In genomic region chr3:149214702-149215101, GRCh38 we compare ENCODE assay signal across 15 cellular contexts. TPM values are rescaled to one million over a fixed set of nuclear protein-coding genes. Genes with fewer than 3 reads are reported as not detected.
DNase-seq lines count a peak whose midpoint lies in the region; FAIRE-seq and TF ChIP-seq lines count a peak whose summit lies in the region.
"Had no signal": no experiment of that assay in that cellular context is flagged by ENCODE, and none has a peak within 500 bp of the region (broad histone marks: within the 10 kb centered on the region; RNA-seq: fewer than 3 reads in every experiment).

No MANE protein-coding gene starts in this region.

- no peaks in the 10 kb centered on the region for H3K79me1 ChIP-seq in H1 (ENCODE audit: low read depth, low read length)

- no peaks in the 10 kb centered on the region for H3K9me3 ChIP-seq in H1 (ENCODE audit: insufficient read depth in 2 of 2, low read depth in 1 of 2, low read length in 1 of 2)

- H3K36me3 ChIP-seq in H1 (ENCODE audit: control insufficient read depth in 2 of 4, insufficient read depth in 4 of 4, low read length in 3 of 4), result no peaks in the 10 kb centered on the region; a peak in 2 of 8 replicates

- H3K27me3 ChIP-seq in H1 (replicated peaks in 1 of 4; ENCODE audit: control insufficient read depth in 3 of 4, extremely low read depth in 1 of 4, insufficient read depth in 3 of 4, low read length in 3 of 4), result no peaks in the 10 kb centered on the region

- no peak overlapping the region for H3K23ac ChIP-seq in H1 (ENCODE audit: insufficient read length)

- H3K23me2 ChIP-seq in H1 (ENCODE audit: low read depth, low read length), result no peaks in the 10 kb centered on the region

- H3K4me1 ChIP-seq in H1 (replicated peaks in 1 of 4; ENCODE audit: control insufficient read depth in 3 of 4, insufficient read depth in 4 of 4, low read length in 3 of 4), result peaks cover 0 to 3% (median 0%) of the 10 kb centered on the region in 4 experiments; a peak in 1 of 7 replicates

- no peak overlapping the region for H3K18ac ChIP-seq in H1 (ENCODE audit: extremely low read depth, low read length)

- TF ChIP-seq CTCF in H1 (IDR thresholded peaks at IDR 0.05; ENCODE audit: control extremely low read depth in 1 of 3, insufficient read depth in 1 of 3, low read depth in 1 of 3, low read length in 3 of 3), result no peak

- no peak overlapping the region for H2BK20ac ChIP-seq in H1 (ENCODE audit: low read length)

- no peak overlapping the region for H4K91ac ChIP-seq in H1 (replicated peaks; ENCODE audit: insufficient read length, low read length)

- H2BK120ac ChIP-seq in H1 (replicated peaks; ENCODE audit: low read depth, low read length), result peak overlapping the region; percentile 70

- H3K9ac ChIP-seq in H1 (replicated peaks in 1 of 4; ENCODE audit: extremely low read depth in 1 of 4, low read depth in 3 of 4, low read length in 3 of 4), result no peak overlapping the region

- H2BK5ac ChIP-seq in H1 (ENCODE audit: low read depth, low read length), result no peak overlapping the region

- H2AK5ac ChIP-seq in H1 (ENCODE audit: low read depth, low read length), result no peak overlapping the region

- no peaks in the 10 kb centered on the region for H4K20me1 ChIP-seq in H1 (replicated peaks in 1 of 2; ENCODE audit: control insufficient read depth in 1 of 2, insufficient read depth in 2 of 2, low read length in 2 of 2)

- POLR2A ChIA-PET in H1 (lab: Charles Lee; ENCODE audit: partially characterized antibody), result no interaction called here

- 94% methylated on average over 1 of the region's 1 CpG; no CpG with 5 or more reads in 1 of the 2 experiments for WGBS in H1 (ENCODE audit: extremely low coverage in 1 of 2, insufficient coverage in 1 of 2, insufficient read length in 1 of 2, insufficient replicate concordance in 2 of 2, low coverage in 1 of 2, low lambda C conversion rate in 2 of 2, missing lambda C conversion rate in 1 of 2), 2 experiments

- TF ChIP-seq EP300 in H1 (IDR thresholded peaks at IDR 0.05; ENCODE audit: borderline replicate concordance in 1 of 2, low read depth in 2 of 2, low read length in 2 of 2), result no peak

- CTCF ChIA-PET in H1 (lab: Charles Lee; ENCODE audit: partially characterized antibody), result no interaction called here

- no peak overlapping the region for H2BK15ac ChIP-seq in H1 (ENCODE audit: low read length)

- no peak overlapping the region for H3K27ac ChIP-seq in H1 (ENCODE audit: low read depth, low read length)

- no peaks in the 10 kb centered on the region for H3K79me2 ChIP-seq in H1 (ENCODE audit: control insufficient read depth in 1 of 2, insufficient read depth in 2 of 2, low read length in 2 of 2)

- DNase-seq in NCI-H1417 (lab: John Stamatoyannopoulos, UW) (peak in 2 of 3 experiments; percentile 59 to 81), NCI-H1417 treated with DMSO at 0.1 percent for 48 hours (lab: John Stamatoyannopoulos, UW) (no peak), NCI-H1436 treated with DMSO at 0.1 percent for 48 hours (lab: John Stamatoyannopoulos, UW) (peak; percentile 29), H1 (ENCODE audit: low read depth in 1 of 2, low spot score in 2 of 2) (no peak), mucosa of gallbladder (ENCODE audit: low spot score) (peak; percentile 23), HUDEP-2 (lab: John Stamatoyannopoulos, UW; ENCODE audit: unreplicated experiment in 76 of 76) (no peak), kidney glomerular epithelial cell (lab: John Stamatoyannopoulos, UW) (no peak), NCI-H128 (lab: John Stamatoyannopoulos, UW; ENCODE audit: unreplicated experiment) (no peak)
- DNase-seq: 8988T, C1 segment of cervical spinal cord, DMS53, NCI-H345, NCI-H82 had no signal

- no peak overlapping the region for H3K14ac ChIP-seq in H1 (ENCODE audit: insufficient read length)

- TF ChIP-seq POLR2A in H1 (IDR thresholded peaks at IDR 0.05; ENCODE audit: control extremely low read depth in 1 of 2, low read depth in 2 of 2, low read length in 2 of 2), result no peak

- H4K5ac ChIP-seq in H1 (ENCODE audit: insufficient read length, low read depth, low read length), result no peak overlapping the region

- no peak for FAIRE-seq in H1 (lab: Jason Lieb, UNC)
- FAIRE-seq: GM12878, RCC 7860 had no signal

- H3K4me3 ChIP-seq in H1 (ENCODE audit: extremely low read depth in 1 of 4, insufficient read depth in 2 of 4, low read depth in 3 of 4, low read length in 4 of 4), result no peak overlapping the region
- H3K4me3 ChIP-seq: GM12878 had no signal

- no peak overlapping the region for H2AFZ ChIP-seq in H1 (ENCODE audit: low read length)

- H3K4me2 ChIP-seq in H1 (ENCODE audit: insufficient read depth in 1 of 2, low read depth in 2 of 2, low read length in 2 of 2), result no peak overlapping the region

- no peak overlapping the region for H3K4ac ChIP-seq in H1 (replicated peaks; ENCODE audit: insufficient read length, low read depth, low read length)

- TF ChIP-seq RAD21 in H1 (IDR thresholded peaks at IDR 0.05 in 1 of 2, conservative IDR thresholded peaks at IDR 0.05 in 1 of 2; ENCODE audit: low read depth in 2 of 2, low read length in 2 of 2), result no peak

- H2BK12ac ChIP-seq in H1 (ENCODE audit: low read depth, low read length), result no peak overlapping the region

- H4K8ac ChIP-seq in H1 (ENCODE audit: extremely low read depth, insufficient read depth, low read length), result no peak overlapping the region

- no peak overlapping the region for H3K56ac ChIP-seq in H1 (replicated peaks; ENCODE audit: insufficient read length, low read depth, low read length)

TF ChIP-seq in H1, 55 proteins besides CTCF, POLR2A, EP300 and RAD21:
- no peak for TF ChIP-seq EGR1 (IDR thresholded peaks at IDR 0.05; ENCODE audit: borderline replicate concordance, low read depth, low read length)
- no peak for TF ChIP-seq PHF8 (conservative IDR thresholded peaks at IDR 0.05; ENCODE audit: low read depth, low read length)
- TF ChIP-seq, protein P1, sequence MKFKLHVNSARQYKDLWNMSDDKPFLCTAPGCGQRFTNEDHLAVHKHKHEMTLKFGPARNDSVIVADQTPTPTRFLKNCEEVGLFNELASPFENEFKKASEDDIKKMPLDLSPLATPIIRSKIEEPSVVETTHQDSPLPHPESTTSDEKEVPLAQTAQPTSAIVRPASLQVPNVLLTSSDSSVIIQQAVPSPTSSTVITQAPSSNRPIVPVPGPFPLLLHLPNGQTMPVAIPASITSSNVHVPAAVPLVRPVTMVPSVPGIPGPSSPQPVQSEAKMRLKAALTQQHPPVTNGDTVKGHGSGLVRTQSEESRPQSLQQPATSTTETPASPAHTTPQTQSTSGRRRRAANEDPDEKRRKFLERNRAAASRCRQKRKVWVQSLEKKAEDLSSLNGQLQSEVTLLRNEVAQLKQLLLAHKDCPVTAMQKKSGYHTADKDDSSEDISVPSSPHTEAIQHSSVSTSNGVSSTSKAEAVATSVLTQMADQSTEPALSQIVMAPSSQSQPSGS (IDR thresholded peaks at IDR 0.05; ENCODE audit: low read length), result no peak
- no peak for TF ChIP-seq POLR2AphosphoS5 (IDR thresholded peaks at IDR 0.05; ENCODE audit: low read depth, low read length)
- TF ChIP-seq SUZ12 (IDR thresholded peaks at IDR 0.05; ENCODE audit: low read length), result no peak
- no peak for TF ChIP-seq TAF1 (IDR thresholded peaks at IDR 0.05; ENCODE audit: low read depth, low read length)
- TF ChIP-seq SP1 (IDR thresholded peaks at IDR 0.05; ENCODE audit: low read depth, low read length), result no peak
- TF ChIP-seq EZH2 (IDR thresholded peaks at IDR 0.05; ENCODE audit: low read depth, low read length, severe bottlenecking), result no peak
- TF ChIP-seq TAF7 (optimal IDR thresholded peaks at IDR 0.05; ENCODE audit: borderline replicate concordance, low read depth, low read length), result no peak
- no peak for TF ChIP-seq KDM1A (IDR thresholded peaks at IDR 0.05; ENCODE audit: borderline replicate concordance, low read length)
- no peak for TF ChIP-seq SAP30 (IDR thresholded peaks at IDR 0.05; ENCODE audit: insufficient read depth, insufficient replicate concordance, low read length)
- no peak for TF ChIP-seq RFX5 (IDR thresholded peaks at IDR 0.05; ENCODE audit: borderline replicate concordance, low read depth, low read length)

RNA-seq across cellular contexts. Expression of gene CP, which starts 6.9 kb away (rescaled TPM):
- total RNA-seq in H1 (2021; fragmentation: NEBNext Ultra II Directional; extraction: Animal tissue kit (Norgen Biotek cat#: 25700)), result 2.1 and 2.6 TPM in 2 replicates
- polyA plus RNA-seq in H1 (2011; rRNA removed), result 0.32 and 0.46 TPM in 2 replicates
- 0.97 TPM for polyA plus RNA-seq in H1 (2011; cell fraction: cytosol; rRNA removed)
- 1.0 TPM for polyA plus RNA-seq in H1 (2011; cell fraction: nucleus; rRNA removed)
- 0.78 to 2.9 TPM (median 1.2 TPM) in 4 replicates for polyA plus RNA-seq in H1 (2012, experiment 1 of 2)
- not detected for polyA plus RNA-seq in H1 (2012, experiment 2 of 2)
- polyA plus RNA-seq in H1 (2013, experiment 1 of 2), result 3.0 TPM
- 3.2 TPM for polyA plus RNA-seq in H1 (2013, experiment 2 of 2)
- polyA minus RNA-seq in H1 (2011; rRNA and poly(A)+ RNA removed), result 1.5 TPM in 2 replicates
- polyA minus RNA-seq in H1 (2011; cell fraction: cytosol; rRNA and poly(A)+ RNA removed), result not detected
- polyA minus RNA-seq in H1 (2011; cell fraction: nucleus; rRNA and poly(A)+ RNA removed), result 5.9 TPM
- 2.0 TPM for total RNA-seq in mucosa of gallbladder

Comparison
In these comparisons a context has a peak if more than half of its experiments do, and no peak if none do; other contexts are left out.
1. DNase-seq: peak in NCI-H1417 (2 of 3), NCI-H1436 treated with DMSO at 0.1 percent for 48 hours (single experiment) and mucosa of gallbladder (single experiment); none in NCI-H1417 treated with DMSO at 0.1 percent for 48 hours (single experiment), H1 (0 of 2), HUDEP-2 (0 of 76), kidney glomerular epithelial cell (single experiment) and NCI-H128 (single experiment).